Comparison of ENCODE assay signal across 18 cellular contexts in genomic region chr1:18569811-18570545, GRCh38.
DNase-seq lines count a peak whose midpoint lies in the region; ATAC-seq and TF ChIP-seq lines count a peak whose summit lies in the region.
"Had no signal": no experiment of that assay in that cellular context is flagged by ENCODE, and none has a peak within 500 bp of the region (broad histone marks: within the 10 kb centered on the region; RNA-seq: fewer than 3 reads in every experiment).

No MANE protein-coding gene starts in this region.

- H3K27ac Mint-ChIP-seq in endodermal cell, result no peak overlapping the region
- no peak overlapping the region for H3K27ac Mint-ChIP-seq in activated CD8-positive, alpha-beta T cell treated with anti-CD3 and anti-CD28 coated beads, Interleukin-2, amount 10 ng/mL, durations not matched to agents 7 days and 5 days
- H3K27ac Mint-ChIP-seq: CD8-positive, alpha-beta T cell had no signal

- ATAC-seq in activated CD8-positive, alpha-beta T cell treated with anti-CD3 and anti-CD28 coated beads, Interleukin-2, amount 10 ng/mL, durations not matched to agents 7 days and 5 days, result no peak
- ATAC-seq in HG03175 (IDR thresholded peaks at IDR 0.05; ENCODE audit: unreplicated experiment), result no peak
- ATAC-seq: CD8-positive, alpha-beta T cell; PC-3 had no signal

- no peaks in the 10 kb centered on the region for H3K27me3 ChIP-seq in endodermal cell (ENCODE audit: control insufficient read depth, insufficient read depth, low read length, poor library complexity, severe bottlenecking)
- H3K27me3 ChIP-seq: BLaER1 treated with 17β-estradiol and CSF1 and Interleukin-3, amounts not matched to agents 10 nM and 100 nM had no signal

- peak; percentile 45 for DNase-seq in DMS153 (lab: John Stamatoyannopoulos, UW)
- DNase-seq in G401 (ENCODE audit: low spot score), result peak; percentile 78
- DNase-seq in RPMI8226, result peak; percentile 25
- DNase-seq in endodermal cell, result no peak
- no peak for DNase-seq in activated CD8-positive, alpha-beta T cell treated with anti-CD3 and anti-CD28 coated beads, Interleukin-2, amount 10 ng/mL, durations not matched to agents 7 days and 5 days
- DNase-seq in NAMALWA (ENCODE audit: low spot score), result no peak
- DNase-seq: CD8-positive, alpha-beta T cell; DND-41; HCEC 1CT; NCI-H2029; NCI-H345; NCI-H774; PC-3; SIG-M5; T-helper 2 cell had no signal

- H3K4me1 Mint-ChIP-seq in endodermal cell, result peaks cover 4% of the 10 kb centered on the region
- H3K4me1 Mint-ChIP-seq in activated CD8-positive, alpha-beta T cell treated with anti-CD3 and anti-CD28 coated beads, Interleukin-2, amount 10 ng/mL, durations not matched to agents 7 days and 5 days (ENCODE audit: low read depth), result peaks cover 2% of the 10 kb centered on the region

- no peaks in the 10 kb centered on the region for H3K9me3 ChIP-seq in endodermal cell (ENCODE audit: control insufficient read depth, low read length)

- H3K4me3 ChIP-seq in endodermal cell (ENCODE audit: low read length), result no peak overlapping the region
- H3K4me3 ChIP-seq: BLaER1 treated with 17β-estradiol and CSF1 and Interleukin-3, amounts not matched to agents 10 nM and 100 nM had no signal

- peaks cover 6% of the 10 kb centered on the region for H3K27me3 Mint-ChIP-seq in endodermal cell (ENCODE audit: insufficient read depth)
- no peaks in the 10 kb centered on the region for H3K27me3 Mint-ChIP-seq in activated CD8-positive, alpha-beta T cell treated with anti-CD3 and anti-CD28 coated beads, Interleukin-2, amount 10 ng/mL, durations not matched to agents 7 days and 5 days (ENCODE audit: low read depth)

- H3K27ac ChIP-seq in endodermal cell (ENCODE audit: low read depth, low read length), result no peak overlapping the region
- H3K27ac ChIP-seq: BLaER1 treated with 17β-estradiol and CSF1 and Interleukin-3, amounts not matched to agents 10 nM and 100 nM; RWPE1 had no signal

- POLR2A ChIA-PET in activated CD8-positive, alpha-beta T cell treated with anti-CD3 and anti-CD28 coated beads, Interleukin-2, amount 10 ng/mL, durations not matched to agents 7 days and 5 days (lab: Charles Lee), result interaction anchor here (0.7 kb wide), 1 partner anchor 316 kb away, joined by 3 read pairs; no protein-coding TSS in a partner anchor

- peak; percentile 52 for TF ChIP-seq CTCF in endodermal cell (conservative IDR thresholded peaks at IDR 0.05)

- H3K4me3 Mint-ChIP-seq in endodermal cell, result no peak overlapping the region
- no peak overlapping the region for H3K4me3 Mint-ChIP-seq in activated CD8-positive, alpha-beta T cell treated with anti-CD3 and anti-CD28 coated beads, Interleukin-2, amount 10 ng/mL, durations not matched to agents 7 days and 5 days
- H3K4me3 Mint-ChIP-seq: CD8-positive, alpha-beta T cell had no signal

- H3K36me3 ChIP-seq in endodermal cell (ENCODE audit: control insufficient read depth, insufficient read depth, low read length), result no peaks in the 10 kb centered on the region
- H3K36me3 ChIP-seq: BLaER1 treated with 17β-estradiol and CSF1 and Interleukin-3, amounts not matched to agents 10 nM and 100 nM had no signal

- in situ Hi-C loops in G401 (cut with HindIII; ENCODE audit: low sequenced_read_pairs), result no loop called here

- no peaks in the 10 kb centered on the region for H3K36me3 Mint-ChIP-seq in endodermal cell (ENCODE audit: low read depth)
- no peaks in the 10 kb centered on the region for H3K36me3 Mint-ChIP-seq in activated CD8-positive, alpha-beta T cell treated with anti-CD3 and anti-CD28 coated beads, Interleukin-2, amount 10 ng/mL, durations not matched to agents 7 days and 5 days (ENCODE audit: low read depth)
- H3K36me3 Mint-ChIP-seq: CD8-positive, alpha-beta T cell had no signal

- CTCF ChIA-PET in activated CD8-positive, alpha-beta T cell treated with anti-CD3 and anti-CD28 coated beads, Interleukin-2, amount 10 ng/mL, durations not matched to agents 7 days and 5 days (lab: Charles Lee), result interaction anchor here (1.9 kb wide), 1 partner anchor 12 kb away, joined by 6 read pairs; no protein-coding TSS in a partner anchor

- H3K9ac ChIP-seq in endodermal cell (ENCODE audit: extremely low read depth, low read length, poor library complexity, severe bottlenecking), result no peak overlapping the region
- H3K9ac ChIP-seq: BLaER1 treated with 17β-estradiol and CSF1 and Interleukin-3, amounts not matched to agents 10 nM and 100 nM had no signal

- H3K9me3 Mint-ChIP-seq in endodermal cell, result no peaks in the 10 kb centered on the region
- H3K9me3 Mint-ChIP-seq in activated CD8-positive, alpha-beta T cell treated with anti-CD3 and anti-CD28 coated beads, Interleukin-2, amount 10 ng/mL, durations not matched to agents 7 days and 5 days (ENCODE audit: insufficient read depth), result no peaks in the 10 kb centered on the region
- H3K9me3 Mint-ChIP-seq: CD8-positive, alpha-beta T cell had no signal

- H3K4me1 ChIP-seq in endodermal cell (ENCODE audit: control insufficient read depth, insufficient read depth, low read length), result no peaks in the 10 kb centered on the region

- WGBS in endodermal cell (ENCODE audit: insufficient coverage in 1 of 2, insufficient read length in 1 of 2), 2 experiments, result 89 to 92% methylated on average over 16 to 19 of the region's 19 CpGs

Comparison
In these comparisons a context has a peak if more than half of its experiments do, and no peak if none do; other contexts are left out.
1. DNase-seq: peak in DMS153 (single experiment), G401 (single experiment) and RPMI8226 (single experiment); none in endodermal cell (single experiment), activated CD8-positive, alpha-beta T cell treated with anti-CD3 and anti-CD28 coated beads, Interleukin-2, amount 10 ng/mL, durations not matched to agents 7 days and 5 days (single experiment) and NAMALWA (single experiment).